In the genomic region with DNA sequence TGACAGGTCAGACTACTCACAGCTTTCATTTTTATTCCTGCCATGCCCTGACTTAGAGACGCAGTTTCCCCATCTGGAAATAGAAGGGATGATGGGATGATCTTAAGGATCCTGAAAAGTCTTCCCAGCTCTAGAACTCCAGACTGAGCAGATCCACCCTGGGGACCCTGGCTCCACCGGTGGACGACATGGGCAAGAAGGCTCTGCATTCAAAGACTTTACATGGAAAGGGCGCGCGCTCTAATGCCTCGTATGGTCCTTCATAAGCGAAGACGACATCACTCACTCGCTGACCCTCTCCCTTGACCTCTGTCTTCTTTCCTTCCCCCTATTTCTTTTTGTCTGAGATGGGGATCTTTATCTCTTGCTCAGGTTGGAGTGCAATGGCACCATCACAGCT, we compare ENCODE assay signal across 30 cellular contexts. TPM values are rescaled to one million over a fixed set of nuclear protein-coding genes. Genes with fewer than 3 reads are reported as not detected.
"Had no signal": no experiment of that assay in that cellular context is flagged by ENCODE, and none has a peak within 500 bp of the region (broad histone marks: within the 10 kb centered on the region; RNA-seq: fewer than 3 reads in every experiment).

No MANE protein-coding gene starts in this region.

- H3K27ac ChIP-seq: neural progenitor cell, ovary, parathyroid adenoma, prostate gland, right lobe of liver, sigmoid colon, stomach, thoracic aorta, thyroid gland, tibial nerve, upper lobe of left lung, vagina had no signal

- H3K79me2 ChIP-seq: parathyroid adenoma had no signal

- H3K36me3 ChIP-seq: neural progenitor cell, ovary, prostate gland, right lobe of liver, sigmoid colon, stomach, thoracic aorta, thyroid gland, tibial nerve, upper lobe of left lung, vagina had no signal

- H3K27me3 ChIP-seq: neural progenitor cell, ovary, right lobe of liver, thyroid gland, upper lobe of left lung, vagina had no signal

- H3K4me3 ChIP-seq: neural progenitor cell, ovary, prostate gland, right lobe of liver, sigmoid colon, stomach, thoracic aorta, thyroid gland, tibial nerve, upper lobe of left lung, vagina had no signal

- FAIRE-seq: small intestine, urothelium cell line had no signal

- H3K9me3 ChIP-seq: ovary, prostate gland, right lobe of liver, sigmoid colon, stomach, thoracic aorta, thyroid gland, tibial nerve, upper lobe of left lung, vagina had no signal

- H3K4me3 Mint-ChIP-seq: naive thymus-derived CD8-positive, alpha-beta T cell; natural killer cell treated with Interleukin-12 subunit alpha and Interleukin-12 subunit beta and Interleukin-15 and Interleukin-18, amount 100 ng/mL, for 72 hours; neural progenitor cell; stimulated activated effector memory CD8-positive, alpha-beta T cell treated with anti-CD3 and anti-CD28 coated beads, Interleukin-12 subunit alpha, Interleukin-12 subunit beta, amount 100 ng/mL, for 72 hours; stimulated activated naive B cell treated with anti-CD40 and anti-IgM and Interleukin-4, amounts not matched to agents 10 μg/mL and 1 μg/mL and 100 μg/mL, for 72 hours; stimulated activated naive CD8-positive, alpha-beta T cell treated with anti-CD3 and anti-CD28 coated beads, Interleukin-15, Interleukin-2, amounts not matched to agents 100 ng/mL and 50 ng/mL, for 24 hours had no signal

- H2AFZ ChIP-seq: neural progenitor cell, parathyroid adenoma had no signal

- H3K27ac Mint-ChIP-seq: naive thymus-derived CD8-positive, alpha-beta T cell; natural killer cell treated with Interleukin-12 subunit alpha and Interleukin-12 subunit beta and Interleukin-15 and Interleukin-18, amount 100 ng/mL, for 72 hours; neural progenitor cell; stimulated activated effector memory CD8-positive, alpha-beta T cell treated with anti-CD3 and anti-CD28 coated beads, Interleukin-12 subunit alpha, Interleukin-12 subunit beta, amount 100 ng/mL, for 72 hours; stimulated activated naive B cell treated with anti-CD40 and anti-IgM and Interleukin-4, amounts not matched to agents 10 μg/mL and 1 μg/mL and 100 μg/mL, for 72 hours; stimulated activated naive CD8-positive, alpha-beta T cell treated with anti-CD3 and anti-CD28 coated beads, Interleukin-15, Interleukin-2, amounts not matched to agents 100 ng/mL and 50 ng/mL, for 24 hours had no signal

- H3K4me2 ChIP-seq: neural progenitor cell had no signal

- H3K36me3 Mint-ChIP-seq: naive thymus-derived CD8-positive, alpha-beta T cell; natural killer cell treated with Interleukin-12 subunit alpha and Interleukin-12 subunit beta and Interleukin-15 and Interleukin-18, amount 100 ng/mL, for 72 hours; neural progenitor cell; stimulated activated effector memory CD8-positive, alpha-beta T cell treated with anti-CD3 and anti-CD28 coated beads, Interleukin-12 subunit alpha, Interleukin-12 subunit beta, amount 100 ng/mL, for 72 hours; stimulated activated naive B cell treated with anti-CD40 and anti-IgM and Interleukin-4, amounts not matched to agents 10 μg/mL and 1 μg/mL and 100 μg/mL, for 72 hours had no signal

- ATAC-seq: naive thymus-derived CD8-positive, alpha-beta T cell; right cardiac atrium; right lobe of liver; stimulated activated naive B cell treated with anti-CD40 and anti-IgM and Interleukin-4, amounts not matched to agents 10 μg/mL and 1 μg/mL and 100 μg/mL, for 72 hours had no signal

- DNase-seq: naive thymus-derived CD8-positive, alpha-beta T cell; occipital lobe; ovary; right cardiac atrium; right lobe of liver; sigmoid colon; small intestine; stimulated activated CD4-positive, alpha-beta T cell treated with anti-CD3 and anti-CD28 coated beads, Interleukin-15, amount 100 ng/mL, for 24 hours; stimulated activated CD4-positive, alpha-beta T cell treated with anti-CD3 and anti-CD28 coated beads, Interleukin-2, amount 100 ng/mL, for 24 hours; stimulated activated CD4-positive, alpha-beta T cell treated with anti-CD3 and anti-CD28 coated beads, Interleukin-2, amount 100 ng/mL, for 48 hours; stimulated activated CD4-positive, alpha-beta T cell treated with anti-CD3 and anti-CD28 coated beads, Interleukin-4, amount 100 ng/mL, for 24 hours; stimulated activated naive B cell treated with anti-CD40 and anti-IgM and Interleukin-4, amounts not matched to agents 10 μg/mL and 1 μg/mL and 100 μg/mL, for 72 hours; stimulated activated naive CD4-positive, alpha-beta T cell treated with Interleukin-2 at 50 U/mL for 16 hours; stomach; thyroid gland; trophoblast cell; upper lobe of left lung had no signal

- H3K9ac ChIP-seq: neural progenitor cell, parathyroid adenoma had no signal

- H3K9me3 Mint-ChIP-seq: natural killer cell treated with Interleukin-12 subunit alpha and Interleukin-12 subunit beta and Interleukin-15 and Interleukin-18, amount 100 ng/mL, for 72 hours; stimulated activated effector memory CD8-positive, alpha-beta T cell treated with anti-CD3 and anti-CD28 coated beads, Interleukin-12 subunit alpha, Interleukin-12 subunit beta, amount 100 ng/mL, for 72 hours; stimulated activated naive B cell treated with anti-CD40 and anti-IgM and Interleukin-4, amounts not matched to agents 10 μg/mL and 1 μg/mL and 100 μg/mL, for 72 hours; stimulated activated naive CD8-positive, alpha-beta T cell treated with anti-CD3 and anti-CD28 coated beads, Interleukin-15, Interleukin-2, amounts not matched to agents 100 ng/mL and 50 ng/mL, for 24 hours had no signal

- H3K4me1 ChIP-seq: neural progenitor cell, parathyroid adenoma, prostate gland, right lobe of liver, sigmoid colon, thyroid gland, tibial nerve, upper lobe of left lung had no signal

- H3K4me1 Mint-ChIP-seq: naive thymus-derived CD8-positive, alpha-beta T cell; stimulated activated effector memory CD8-positive, alpha-beta T cell treated with anti-CD3 and anti-CD28 coated beads, Interleukin-12 subunit alpha, Interleukin-12 subunit beta, amount 100 ng/mL, for 72 hours; stimulated activated naive B cell treated with anti-CD40 and anti-IgM and Interleukin-4, amounts not matched to agents 10 μg/mL and 1 μg/mL and 100 μg/mL, for 72 hours had no signal

RNA-seq across cellular contexts. Expression of a gene that starts 24.4 kb away (rescaled TPM):
- total RNA-seq: naive thymus-derived CD8-positive, alpha-beta T cell; osteoblast; pulmonary artery endothelial cell; renal cortical epithelial cell; right lobe of liver had no signal
- polyA plus RNA-seq: naive thymus-derived CD8-positive, alpha-beta T cell had no signal
